ENCODE assay signal across 19 cellular contexts in genomic region chr3:196220587-196220986, GRCh38. TPM values are rescaled to one million over a fixed set of nuclear protein-coding genes. Genes with fewer than 3 reads are reported as not detected.
A peak's percentile ranks its signal among the peaks of the same experiment; 100 is the strongest.
DNase-seq lines count a peak whose midpoint lies in the region; ATAC-seq lines count a peak whose summit lies in the region.
"Had no signal": no experiment of that assay in that cellular context is flagged by ENCODE, and none has a peak within 500 bp of the region (broad histone marks: within the 10 kb centered on the region; RNA-seq: fewer than 3 reads in every experiment).

No MANE protein-coding gene starts in this region.

- no peak overlapping the region for H3K27ac ChIP-seq in naive thymus-derived CD4-positive, alpha-beta T cell (ENCODE audit: low read depth, low read length)

- H3K4me3 ChIP-seq in naive thymus-derived CD4-positive, alpha-beta T cell (ENCODE audit: low read length): no peak overlapping the region
- H3K4me3 ChIP-seq: mucosa of descending colon, ovary, skin epidermis had no signal

- peaks cover 6 to 7% of the 10 kb centered on the region in 2 donors for H3K4me1 ChIP-seq in naive thymus-derived CD4-positive, alpha-beta T cell (ENCODE audit: control insufficient read depth in 2 of 2, insufficient read depth in 2 of 2, low read length in 2 of 2)

- H3K36me3 Mint-ChIP-seq in dendritic cell treated with granulocyte-macrophage colony-stimulating factor and Interleukin-4, amounts not matched to agents 40 ng/mL and 50 ng/mL, for 4 days (ENCODE audit: low read depth): no peaks in the 10 kb centered on the region
- H3K36me3 Mint-ChIP-seq in naive thymus-derived CD4-positive, alpha-beta T cell: no peaks in the 10 kb centered on the region
- no peaks in the 10 kb centered on the region for H3K36me3 Mint-ChIP-seq in activated T-cell treated with anti-CD3 and anti-CD28 coated beads, Interleukin-2, amount 50 U/mL, for 72 hours (ENCODE audit: insufficient read depth in 2 of 2)

- POLR2A ChIA-PET in naive thymus-derived CD4-positive, alpha-beta T cell (lab: Charles Lee): interaction anchor here (0.6 kb wide), 1 partner anchor 17 kb away, joined by 3 read pairs; no protein-coding TSS in a partner anchor

- peak overlapping the region; percentile 84 for H3K27ac Mint-ChIP-seq in dendritic cell treated with granulocyte-macrophage colony-stimulating factor and Interleukin-4, amounts not matched to agents 40 ng/mL and 50 ng/mL, for 4 days
- H3K27ac Mint-ChIP-seq in naive thymus-derived CD4-positive, alpha-beta T cell: peak overlapping the region in 7 of 9 donors; percentile 43 to 94 (median 73)
- no peak overlapping the region for H3K27ac Mint-ChIP-seq in activated T-cell treated with anti-CD3 and anti-CD28 coated beads, Interleukin-2, amount 50 U/mL, for 72 hours

- intact Hi-C loops in dendritic cell treated with granulocyte-macrophage colony-stimulating factor and Interleukin-4, amounts not matched to agents 40 ng/mL and 50 ng/mL, for 4 days (cut with micrococcal nuclease): no loop called here
- intact Hi-C loops in naive thymus-derived CD4-positive, alpha-beta T cell (cut with micrococcal nuclease): no loop called here

- H3K4me3 Mint-ChIP-seq in dendritic cell treated with granulocyte-macrophage colony-stimulating factor and Interleukin-4, amounts not matched to agents 40 ng/mL and 50 ng/mL, for 4 days: peak overlapping the region; percentile 57
- peak overlapping the region in 1 of 10 donors; percentile 49 for H3K4me3 Mint-ChIP-seq in naive thymus-derived CD4-positive, alpha-beta T cell
- H3K4me3 Mint-ChIP-seq in activated T-cell treated with anti-CD3 and anti-CD28 coated beads, Interleukin-2, amount 50 U/mL, for 72 hours: no peak overlapping the region

- H3K9me3 ChIP-seq in naive thymus-derived CD4-positive, alpha-beta T cell (ENCODE audit: control insufficient read depth in 2 of 3, low read length in 3 of 3): no peaks in the 10 kb centered on the region
- H3K9me3 ChIP-seq: mucosa of descending colon, ovary had no signal

- peaks cover 7% of the 10 kb centered on the region for H3K27me3 Mint-ChIP-seq in dendritic cell treated with granulocyte-macrophage colony-stimulating factor and Interleukin-4, amounts not matched to agents 40 ng/mL and 50 ng/mL, for 4 days
- H3K27me3 Mint-ChIP-seq in naive thymus-derived CD4-positive, alpha-beta T cell: peaks cover 0 to 5% (median 4%) of the 10 kb centered on the region in 5 donors
- peaks cover 7% of the 10 kb centered on the region for H3K27me3 Mint-ChIP-seq in activated T-cell treated with anti-CD3 and anti-CD28 coated beads, Interleukin-2, amount 50 U/mL, for 72 hours (ENCODE audit: low read depth)

- ATAC-seq in naive thymus-derived CD4-positive, alpha-beta T cell: no peak
- no peak for ATAC-seq in HG02571 (IDR thresholded peaks at IDR 0.05; ENCODE audit: unreplicated experiment)
- ATAC-seq in HG02970 (IDR thresholded peaks at IDR 0.05; ENCODE audit: low FRiP score, unreplicated experiment): no peak
- no peak for ATAC-seq in activated T-cell treated with anti-CD3 and anti-CD28 coated beads, Interleukin-2, amount 50 U/mL, for 72 hours (replicated peaks in 1 of 2)
- ATAC-seq: mucosa of descending colon had no signal

- no peaks in the 10 kb centered on the region for H3K27me3 ChIP-seq in naive thymus-derived CD4-positive, alpha-beta T cell (ENCODE audit: control insufficient read depth in 2 of 2, insufficient read depth in 2 of 2, low read length in 2 of 2)
- H3K27me3 ChIP-seq: ovary had no signal

- CTCF ChIA-PET in naive thymus-derived CD4-positive, alpha-beta T cell (lab: Charles Lee): interaction anchor here (1.2 kb wide), 1 partner anchor 147 kb away, joined by 5 read pairs; no protein-coding TSS in a partner anchor

- H3K4me1 Mint-ChIP-seq in dendritic cell treated with granulocyte-macrophage colony-stimulating factor and Interleukin-4, amounts not matched to agents 40 ng/mL and 50 ng/mL, for 4 days (ENCODE audit: low read depth): peaks cover 40% of the 10 kb centered on the region
- peaks cover 10 to 20% (median 15%) of the 10 kb centered on the region in 7 donors for H3K4me1 Mint-ChIP-seq in naive thymus-derived CD4-positive, alpha-beta T cell
- peaks cover 17% of the 10 kb centered on the region for H3K4me1 Mint-ChIP-seq in activated T-cell treated with anti-CD3 and anti-CD28 coated beads, Interleukin-2, amount 50 U/mL, for 72 hours (ENCODE audit: low read depth)

- no peaks in the 10 kb centered on the region for H3K9me3 Mint-ChIP-seq in dendritic cell treated with granulocyte-macrophage colony-stimulating factor and Interleukin-4, amounts not matched to agents 40 ng/mL and 50 ng/mL, for 4 days
- H3K9me3 Mint-ChIP-seq in naive thymus-derived CD4-positive, alpha-beta T cell: peaks cover 0 to 2% (median 0%) of the 10 kb centered on the region in 11 donors
- H3K9me3 Mint-ChIP-seq in activated T-cell treated with anti-CD3 and anti-CD28 coated beads, Interleukin-2, amount 50 U/mL, for 72 hours: no peaks in the 10 kb centered on the region

- DNase-seq in Ammon's horn (ENCODE audit: low spot score) (peak; percentile 56), Kasumi-1 (lab: John Stamatoyannopoulos, UW) (peak; percentile 74 to 81), NCI-H128 (lab: John Stamatoyannopoulos, UW; ENCODE audit: unreplicated experiment) (no peak)
- DNase-seq in naive thymus-derived CD4-positive, alpha-beta T cell: no peak
- DNase-seq in activated T-cell treated with anti-CD3 and anti-CD28 coated beads, Interleukin-2, amount 50 U/mL, for 72 hours: no peak
- DNase-seq: activated gamma-delta T cell, erythroblast, islet precursor cell, mucosa of descending colon, NCI-H1930, NCI-H524 treated with DMSO at 0.1 percent for 48 hours, T-helper 1 cell had no signal

- H3K36me3 ChIP-seq in naive thymus-derived CD4-positive, alpha-beta T cell (ENCODE audit: control insufficient read depth in 2 of 3, insufficient read depth in 3 of 3, low read length in 3 of 3): no peaks in the 10 kb centered on the region
- H3K36me3 ChIP-seq: ovary had no signal

RNA-seq across cellular contexts. Expression of gene SLC51A, which starts 4.3 kb away (rescaled TPM):
- not detected for total RNA-seq in naive thymus-derived CD4-positive, alpha-beta T cell
- 1 to 10 TPM in 1 of 2 donors, under 1 TPM in 1; 0.39 to 1.4 TPM for polyA plus RNA-seq in naive thymus-derived CD4-positive, alpha-beta T cell
- not detected for total RNA-seq in activated T-cell treated with anti-CD3 and anti-CD28 coated beads, Interleukin-2, amount 50 U/mL, for 72 hours
- total RNA-seq: HT-29, ureter had no signal

RNA-seq across cellular contexts. Expression of gene ZDHHC19, which starts 9.4 kb away (rescaled TPM):
- under 1 TPM in 1 of 5 experiments, not detected in 4; 0.58 TPM for total RNA-seq in naive thymus-derived CD4-positive, alpha-beta T cell
- polyA plus RNA-seq in naive thymus-derived CD4-positive, alpha-beta T cell: not detected
- total RNA-seq in activated T-cell treated with anti-CD3 and anti-CD28 coated beads, Interleukin-2, amount 50 U/mL, for 72 hours: not detected
- total RNA-seq: HT-29, mucosa of descending colon, ureter had no signal

Comparison
In these comparisons a context has a peak if more than half of its experiments do, and no peak if none do; other contexts are left out.
1. DNase-seq: peak in Ammon's horn (single experiment) and Kasumi-1 (2 of 2); none in naive thymus-derived CD4-positive, alpha-beta T cell (0 of 9), NCI-H128 (single experiment) and activated T-cell treated with anti-CD3 and anti-CD28 coated beads, Interleukin-2, amount 50 U/mL, for 72 hours (0 of 2).